In the genomic region with DNA sequence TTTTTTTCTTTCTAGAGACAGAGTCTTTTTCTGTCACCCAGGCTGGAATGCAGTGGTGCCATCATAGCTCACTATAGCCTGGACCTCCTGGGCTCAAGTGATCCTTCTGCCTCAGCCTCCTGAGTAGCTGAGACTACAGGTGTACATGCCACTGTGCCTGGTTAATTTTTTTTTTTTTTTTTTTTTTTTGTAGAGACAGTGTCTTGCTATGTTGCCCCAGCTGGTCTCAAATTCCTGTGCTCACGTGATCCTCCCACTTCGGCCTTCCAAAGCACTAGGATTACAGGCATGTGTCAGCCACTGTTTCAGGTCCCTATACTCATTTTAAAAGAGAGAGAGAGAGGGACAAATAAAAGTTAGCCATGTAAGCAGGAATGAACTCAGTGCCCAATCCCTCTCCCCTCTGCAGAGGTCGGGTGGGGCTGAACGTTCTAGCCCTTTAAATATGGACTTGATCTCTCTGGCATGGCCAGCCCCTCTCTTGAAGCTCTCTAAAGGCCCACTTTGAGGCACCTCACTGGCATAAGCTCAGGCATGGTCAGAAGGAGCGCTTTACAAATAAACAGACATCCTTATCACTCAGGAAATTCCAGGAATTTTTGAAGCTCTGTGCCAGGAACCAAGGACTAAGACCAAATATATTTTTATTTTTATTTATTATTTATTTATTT, we compare ENCODE assay signal across 11 cellular contexts. TPM values are rescaled to one million over a fixed set of nuclear protein-coding genes. Genes with fewer than 3 reads are reported as not detected.
DNase-seq lines count a peak whose midpoint lies in the region; ATAC-seq and TF ChIP-seq lines count a peak whose summit lies in the region.
"Had no signal": no experiment of that assay in that cellular context is flagged by ENCODE, and none has a peak within 500 bp of the region (broad histone marks: within the 10 kb centered on the region; RNA-seq: fewer than 3 reads in every experiment).

No MANE protein-coding gene starts in this region.

- POLR2A ChIA-PET in MCF 10A (lab: Yijun Ruan, JAX) = interaction anchor here (0.7 to 1.0 kb wide), 2 partner anchors 77 to 167 kb away, joined by 3 read pairs; no protein-coding TSS in a partner anchor

- TF ChIP-seq CTCF in fibroblast of pulmonary artery (IDR thresholded peaks at IDR 0.05; ENCODE audit: low read length, missing control alignments) (no peak), BE2C (IDR thresholded peaks at IDR 0.05; ENCODE audit: low read depth, low read length) (no peak), MCF 10A (IDR thresholded peaks at IDR 0.05; ENCODE audit: unreplicated experiment) (no peak)

- H3K4me1 ChIP-seq in BE2C = no peaks in the 10 kb centered on the region

- intact Hi-C loops in MCF 10A (cut with micrococcal nuclease) = no loop called here

- H3K27ac Mint-ChIP-seq in activated CD8-positive, alpha-beta memory T cell treated with anti-CD3 and anti-CD28 coated beads, Interleukin-2, amount 10 ng/mL, durations not matched to agents 7 days and 5 days = peak overlapping the region; percentile 28
- peak overlapping the region; percentile 42 for H3K27ac Mint-ChIP-seq in stimulated activated naive B cell treated with anti-CD40 and anti-IgM and Interleukin-4, amounts not matched to agents 10 μg/mL and 1 μg/mL and 100 μg/mL, for 72 hours
- no peak overlapping the region for H3K27ac Mint-ChIP-seq in MCF 10A (ENCODE audit: low read depth, unreplicated experiment)
- H3K27ac Mint-ChIP-seq: activated T-cell treated with anti-CD3 and anti-CD28 coated beads, Interleukin-2, amount 50 U/mL, for 72 hours had no signal

- no peak for DNase-seq in activated CD8-positive, alpha-beta memory T cell treated with anti-CD3 and anti-CD28 coated beads, Interleukin-2, amount 10 ng/mL, durations not matched to agents 7 days and 5 days
- DNase-seq in activated CD8-positive, alpha-beta memory T cell treated with anti-CD3 and anti-CD28 coated beads, Interleukin-2, amount 50 U/mL, for 48 hours = no peak
- peak; percentile 88 for DNase-seq in fibroblast of pulmonary artery (ENCODE audit: low read depth)
- DNase-seq in stimulated activated naive B cell treated with anti-CD40 and anti-IgM and Interleukin-4, amounts not matched to agents 10 μg/mL and 1 μg/mL and 100 μg/mL, for 72 hours = no peak
- no peak for DNase-seq in BE2C
- no peak for DNase-seq in MCF 10A (ENCODE audit: unreplicated experiment)
- DNase-seq: activated T-cell treated with anti-CD3 and anti-CD28 coated beads, Interleukin-2, amount 50 U/mL, for 72 hours; islet precursor cell; NCI-H2081 treated with DMSO at 0.1 percent for 48 hours had no signal

- H3K4me1 Mint-ChIP-seq in activated CD8-positive, alpha-beta memory T cell treated with anti-CD3 and anti-CD28 coated beads, Interleukin-2, amount 10 ng/mL, durations not matched to agents 7 days and 5 days = peaks cover 69% of the 10 kb centered on the region
- H3K4me1 Mint-ChIP-seq in stimulated activated naive B cell treated with anti-CD40 and anti-IgM and Interleukin-4, amounts not matched to agents 10 μg/mL and 1 μg/mL and 100 μg/mL, for 72 hours = peaks cover 50 to 73% of the 10 kb centered on the region in 2 donors
- H3K4me1 Mint-ChIP-seq in MCF 10A (ENCODE audit: insufficient read depth, unreplicated experiment) = peaks cover 9% of the 10 kb centered on the region

- H3K36me3 Mint-ChIP-seq in activated CD8-positive, alpha-beta memory T cell treated with anti-CD3 and anti-CD28 coated beads, Interleukin-2, amount 10 ng/mL, durations not matched to agents 7 days and 5 days = peaks cover 2% of the 10 kb centered on the region
- peaks cover 4 to 5% of the 10 kb centered on the region in 2 donors for H3K36me3 Mint-ChIP-seq in stimulated activated naive B cell treated with anti-CD40 and anti-IgM and Interleukin-4, amounts not matched to agents 10 μg/mL and 1 μg/mL and 100 μg/mL, for 72 hours
- H3K36me3 Mint-ChIP-seq in MCF 10A (ENCODE audit: insufficient read depth, unreplicated experiment) = no peaks in the 10 kb centered on the region

- no peaks in the 10 kb centered on the region for H3K27me3 ChIP-seq in BE2C

- H3K4me3 Mint-ChIP-seq in activated CD8-positive, alpha-beta memory T cell treated with anti-CD3 and anti-CD28 coated beads, Interleukin-2, amount 10 ng/mL, durations not matched to agents 7 days and 5 days = no peak overlapping the region
- H3K4me3 Mint-ChIP-seq in stimulated activated naive B cell treated with anti-CD40 and anti-IgM and Interleukin-4, amounts not matched to agents 10 μg/mL and 1 μg/mL and 100 μg/mL, for 72 hours = no peak overlapping the region
- no peak overlapping the region for H3K4me3 Mint-ChIP-seq in MCF 10A (ENCODE audit: unreplicated experiment)
- H3K4me3 Mint-ChIP-seq: activated T-cell treated with anti-CD3 and anti-CD28 coated beads, Interleukin-2, amount 50 U/mL, for 72 hours had no signal

- no peaks in the 10 kb centered on the region for H3K9me3 ChIP-seq in BE2C

- ATAC-seq in activated CD8-positive, alpha-beta memory T cell treated with anti-CD3 and anti-CD28 coated beads, Interleukin-2, amount 10 ng/mL, durations not matched to agents 7 days and 5 days = no peak
- ATAC-seq in SK-N-SH treated with all-trans-retinoic acid at 6 μM for 48 hours (peak; percentile 57), GM21717 (IDR thresholded peaks at IDR 0.05; ENCODE audit: unreplicated experiment) (no peak)
- no peak for ATAC-seq in stimulated activated naive B cell treated with anti-CD40 and anti-IgM and Interleukin-4, amounts not matched to agents 10 μg/mL and 1 μg/mL and 100 μg/mL, for 72 hours (replicated peaks)
- ATAC-seq: activated T-cell treated with anti-CD3 and anti-CD28 coated beads, Interleukin-2, amount 50 U/mL, for 72 hours had no signal

- CTCF ChIA-PET in activated CD8-positive, alpha-beta memory T cell treated with anti-CD3 and anti-CD28 coated beads, Interleukin-2, amount 10 ng/mL, durations not matched to agents 7 days and 5 days (lab: Charles Lee) = interaction anchor here (0.9 to 6.9 kb wide), 7 partner anchors 9 to 138 kb away, joined by 3 to 96 read pairs (median 5); a partner anchor contains a TSS
- CTCF ChIA-PET in MCF 10A (lab: Yijun Ruan, JAX) = interaction anchor here (0.6 to 1.9 kb wide), 5 partner anchors 59 to 182 kb away, joined by 3 to 11 read pairs (median 3); no protein-coding TSS in a partner anchor

- no peaks in the 10 kb centered on the region for H3K36me3 ChIP-seq in BE2C

- no peak overlapping the region for H3K4me3 ChIP-seq in fibroblast of pulmonary artery (replicated peaks; ENCODE audit: low read depth, low read length)
- no peak overlapping the region for H3K4me3 ChIP-seq in BE2C (ENCODE audit: low read depth, low read length)

- no peaks in the 10 kb centered on the region for H3K9me3 Mint-ChIP-seq in activated CD8-positive, alpha-beta memory T cell treated with anti-CD3 and anti-CD28 coated beads, Interleukin-2, amount 10 ng/mL, durations not matched to agents 7 days and 5 days (ENCODE audit: low read depth)
- H3K9me3 Mint-ChIP-seq in stimulated activated naive B cell treated with anti-CD40 and anti-IgM and Interleukin-4, amounts not matched to agents 10 μg/mL and 1 μg/mL and 100 μg/mL, for 72 hours = peaks cover 4% of the 10 kb centered on the region in 2 donors
- no peaks in the 10 kb centered on the region for H3K9me3 Mint-ChIP-seq in MCF 10A (ENCODE audit: unreplicated experiment)

- BruUV-seq in MCF 10A (replicated peaks; lab: Mats Ljungman, UMichigan) = no TSS peak

- H3K27me3 Mint-ChIP-seq in activated CD8-positive, alpha-beta memory T cell treated with anti-CD3 and anti-CD28 coated beads, Interleukin-2, amount 10 ng/mL, durations not matched to agents 7 days and 5 days = no peaks in the 10 kb centered on the region
- no peaks in the 10 kb centered on the region for H3K27me3 Mint-ChIP-seq in stimulated activated naive B cell treated with anti-CD40 and anti-IgM and Interleukin-4, amounts not matched to agents 10 μg/mL and 1 μg/mL and 100 μg/mL, for 72 hours
- no peaks in the 10 kb centered on the region for H3K27me3 Mint-ChIP-seq in MCF 10A (ENCODE audit: insufficient read depth, unreplicated experiment)

TF ChIP-seq in SK-N-SH treated with all-trans-retinoic acid at 6 μM for 48 hours, 23 proteins besides CTCF, POLR2A, EP300 and RAD21 (continues in another document):
- TF ChIP-seq, protein P1, sequence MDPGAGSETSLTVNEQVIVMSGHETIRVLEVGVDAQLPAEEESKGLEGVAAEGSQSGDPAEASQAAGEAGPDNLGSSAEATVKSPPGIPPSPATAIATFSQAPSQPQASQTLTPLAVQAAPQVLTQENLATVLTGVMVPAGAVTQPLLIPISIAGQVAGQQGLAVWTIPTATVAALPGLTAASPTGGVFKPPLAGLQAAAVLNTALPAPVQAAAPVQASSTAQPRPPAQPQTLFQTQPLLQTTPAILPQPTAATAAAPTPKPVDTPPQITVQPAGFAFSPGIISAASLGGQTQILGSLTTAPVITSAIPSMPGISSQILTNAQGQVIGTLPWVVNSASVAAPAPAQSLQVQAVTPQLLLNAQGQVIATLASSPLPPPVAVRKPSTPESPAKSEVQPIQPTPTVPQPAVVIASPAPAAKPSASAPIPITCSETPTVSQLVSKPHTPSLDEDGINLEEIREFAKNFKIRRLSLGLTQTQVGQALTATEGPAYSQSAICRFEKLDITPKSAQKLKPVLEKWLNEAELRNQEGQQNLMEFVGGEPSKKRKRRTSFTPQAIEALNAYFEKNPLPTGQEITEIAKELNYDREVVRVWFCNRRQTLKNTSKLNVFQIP (CRISPR knock-in tag; IDR thresholded peaks at IDR 0.05; ENCODE audit: borderline replicate concordance, low read depth) = no peak
- no peak for TF ChIP-seq SNAI2 (CRISPR knock-in tag; IDR thresholded peaks at IDR 0.05)
- TF ChIP-seq ZNF565 (CRISPR knock-in tag; conservative IDR thresholded peaks at IDR 0.05; ENCODE audit: low read depth) = no peak
- TF ChIP-seq ZNF70 (CRISPR knock-in tag; IDR thresholded peaks at IDR 0.05) = no peak
- TF ChIP-seq TCF4 (CRISPR knock-in tag; IDR thresholded peaks at IDR 0.05; ENCODE audit: borderline replicate concordance) = no peak

RNA-seq across cellular contexts. Expression of a gene that starts 9.0 kb away (rescaled TPM):
- total RNA-seq in activated CD8-positive, alpha-beta memory T cell treated with anti-CD3 and anti-CD28 coated beads, Interleukin-2, amount 10 ng/mL, durations not matched to agents 7 days and 5 days = 10 to 100 TPM; 55.2 to 65.7 TPM
- polyA plus RNA-seq in BE2C (2012; ENCODE audit: insufficient read depth, insufficient read length, low read depth) = 0.74 TPM
- total RNA-seq in MCF 10A (2022) = 20.8 and 28.0 TPM in 2 replicates

RNA-seq across cellular contexts. Expression of a gene that starts 52.5 kb away (rescaled TPM):
- 10 to 100 TPM; 56.0 to 94.9 TPM for total RNA-seq in activated CD8-positive, alpha-beta memory T cell treated with anti-CD3 and anti-CD28 coated beads, Interleukin-2, amount 10 ng/mL, durations not matched to agents 7 days and 5 days
- 0.86 TPM for polyA plus RNA-seq in BE2C (2012; ENCODE audit: insufficient read depth, insufficient read length, low read depth)
- not detected in 2 replicates for total RNA-seq in MCF 10A (2022)

Comparison
In these comparisons a context has a peak if more than half of its experiments do, and no peak if none do; other contexts are left out.
1. RNA of a gene that starts 52.5 kb away (total RNA-seq): 56.0 to 94.9 TPM in activated CD8-positive, alpha-beta memory T cell treated with anti-CD3 and anti-CD28 coated beads, Interleukin-2, amount 10 ng/mL, durations not matched to agents 7 days and 5 days; not detected in MCF 10A; every median in the first group is over 10 times any median in the second.